Comparison of ENCODE assay signal across 14 cellular contexts in genomic region chr7:95725170-95725569, GRCh38. TPM values are rescaled to one million over a fixed set of nuclear protein-coding genes. Genes with fewer than 3 reads are reported as not detected.
DNase-seq lines count a peak whose midpoint lies in the region; ATAC-seq and TF ChIP-seq lines count a peak whose summit lies in the region.
"Had no signal": no experiment of that assay in that cellular context is flagged by ENCODE, and none has a peak within 500 bp of the region (broad histone marks: within the 10 kb centered on the region; RNA-seq: fewer than 3 reads in every experiment).

No MANE protein-coding gene starts in this region.

- H4K20me1 ChIP-seq in PC-3 (ENCODE audit: low read length) = no peaks in the 10 kb centered on the region

- no peak overlapping the region for H3K4me2 ChIP-seq in PC-3 (ENCODE audit: low read length)

- no peaks in the 10 kb centered on the region for H3F3A ChIP-seq in PC-3 (ENCODE audit: low read length, unreplicated experiment)

- no peak for TF ChIP-seq POLR2A in vagina (IDR thresholded peaks at IDR 0.05)

- H3K27me3 Mint-ChIP-seq in activated CD4-positive, alpha-beta memory T cell treated with anti-CD3 and anti-CD28 coated beads, Interleukin-2, amount 10 ng/mL, durations not matched to agents 7 days and 5 days = no peaks in the 10 kb centered on the region

- H3K27ac Mint-ChIP-seq in activated CD4-positive, alpha-beta memory T cell treated with anti-CD3 and anti-CD28 coated beads, Interleukin-2, amount 10 ng/mL, durations not matched to agents 7 days and 5 days = no peak overlapping the region
- H3K27ac Mint-ChIP-seq: T-helper 2 cell treated with Interferon-gamma antibody and Interleukin-4, amounts not matched to agents 5 μg/mL and 100 μg/mL, for 36 hours had no signal

- no peak; the same call in 1 of the 2 replicates for TF ChIP-seq CTCF in PC-3 (conservative IDR thresholded peaks at IDR 0.05; ENCODE audit: low read depth, low read length)
- no peak for TF ChIP-seq CTCF in vagina (IDR thresholded peaks at IDR 0.05)

- CTCF ChIA-PET in PC-3 (lab: Charles Lee) = interaction anchor here (0.6 to 1.6 kb wide), 3 partner anchors 35 to 146 kb away, joined by 3 to 10 read pairs (median 3); no protein-coding TSS in a partner anchor
- CTCF ChIA-PET in activated CD4-positive, alpha-beta memory T cell treated with anti-CD3 and anti-CD28 coated beads, Interleukin-2, amount 10 ng/mL, durations not matched to agents 7 days and 5 days (lab: Charles Lee) = no interaction called here

- DNase-seq in DMS53 treated with DMSO at 0.1 percent for 48 hours (lab: John Stamatoyannopoulos, UW; ENCODE audit: unreplicated experiment) = peak; percentile 36
- DNase-seq in NAMALWA (ENCODE audit: low spot score) = peak; percentile 14
- DNase-seq in PC-3 = peak; percentile 18
- peak; percentile 3 for DNase-seq in iPS DF 4.7 (ENCODE audit: extremely low read depth, low spot score)
- no peak for DNase-seq in vagina (ENCODE audit: extremely low spot score in 2 of 2)
- DNase-seq in activated CD4-positive, alpha-beta memory T cell treated with anti-CD3 and anti-CD28 coated beads, Interleukin-2, amount 10 ng/mL, durations not matched to agents 7 days and 5 days = no peak
- DNase-seq: DMS79 treated with DMSO at 0.1 percent for 48 hours; kidney; stimulated activated naive CD4-positive, alpha-beta T cell treated with Interleukin-2 at 50 U/mL for 16 hours had no signal

- POLR2A ChIA-PET in PC-3 (lab: Charles Lee; ENCODE audit: unreplicated experiment) = interaction anchor here (0.7 kb wide), 1 partner anchor 139 kb away, joined by 5 read pairs; no protein-coding TSS in a partner anchor
- POLR2A ChIA-PET in activated CD4-positive, alpha-beta memory T cell treated with anti-CD3 and anti-CD28 coated beads, Interleukin-2, amount 10 ng/mL, durations not matched to agents 7 days and 5 days (lab: Charles Lee) = no interaction called here

- H3K9ac ChIP-seq in PC-3 (ENCODE audit: low read length) = no peak overlapping the region

- BruUV-seq in PC-3 (replicated peaks; lab: Mats Ljungman, UMichigan) = no TSS peak

- intact Hi-C loops in PC-3 (cut with micrococcal nuclease) = no loop called here
- intact Hi-C loops in vagina (cut with DNase I) = no loop called here

- no peaks in the 10 kb centered on the region for H3K9me3 ChIP-seq in PC-3 (ENCODE audit: low read length)
- H3K9me3 ChIP-seq in vagina = no peaks in the 10 kb centered on the region
- H3K9me3 ChIP-seq: ascending aorta had no signal

- H3K27me3 ChIP-seq in PC-3 (ENCODE audit: low read length) (peaks cover 20% of the 10 kb centered on the region), vagina (no peaks in the 10 kb centered on the region)
- H3K27me3 ChIP-seq: ascending aorta had no signal

- H3K79me2 ChIP-seq in PC-3 (ENCODE audit: low read length) = no peaks in the 10 kb centered on the region

- no peaks in the 10 kb centered on the region for H3K4me1 Mint-ChIP-seq in activated CD4-positive, alpha-beta memory T cell treated with anti-CD3 and anti-CD28 coated beads, Interleukin-2, amount 10 ng/mL, durations not matched to agents 7 days and 5 days

- no peak overlapping the region for H3K4me3 ChIP-seq in PC-3 (ENCODE audit: low read length)
- no peak overlapping the region for H3K4me3 ChIP-seq in vagina
- H3K4me3 ChIP-seq: ascending aorta had no signal

- no peaks in the 10 kb centered on the region for H3K36me3 Mint-ChIP-seq in activated CD4-positive, alpha-beta memory T cell treated with anti-CD3 and anti-CD28 coated beads, Interleukin-2, amount 10 ng/mL, durations not matched to agents 7 days and 5 days (ENCODE audit: low read depth)

- H3K36me3 ChIP-seq in PC-3 (ENCODE audit: low read depth, low read length) (no peaks in the 10 kb centered on the region), vagina (no peaks in the 10 kb centered on the region)
- H3K36me3 ChIP-seq: ascending aorta had no signal

- H2AFZ ChIP-seq in PC-3 (ENCODE audit: low read length) = no peak overlapping the region

- H3K4me3 Mint-ChIP-seq in activated CD4-positive, alpha-beta memory T cell treated with anti-CD3 and anti-CD28 coated beads, Interleukin-2, amount 10 ng/mL, durations not matched to agents 7 days and 5 days = no peak overlapping the region
- H3K4me3 Mint-ChIP-seq: T-helper 2 cell treated with Interferon-gamma antibody and Interleukin-4, amounts not matched to agents 5 μg/mL and 100 μg/mL, for 36 hours had no signal

- no peaks in the 10 kb centered on the region for H3K9me3 Mint-ChIP-seq in activated CD4-positive, alpha-beta memory T cell treated with anti-CD3 and anti-CD28 coated beads, Interleukin-2, amount 10 ng/mL, durations not matched to agents 7 days and 5 days
- H3K9me3 Mint-ChIP-seq: T-helper 2 cell treated with Interferon-gamma antibody and Interleukin-4, amounts not matched to agents 5 μg/mL and 100 μg/mL, for 36 hours had no signal

- no peak overlapping the region for H3K27ac ChIP-seq in PC-3 (ENCODE audit: low read length)
- no peak overlapping the region for H3K27ac ChIP-seq in vagina
- H3K27ac ChIP-seq: ascending aorta, epithelial cell of prostate had no signal

- H3K4me1 ChIP-seq in PC-3 (ENCODE audit: insufficient read depth, low read length) (no peaks in the 10 kb centered on the region), vagina (no peaks in the 10 kb centered on the region)
- H3K4me1 ChIP-seq: ascending aorta had no signal

- ATAC-seq in PC-3 (0 out of 2 replicates have a peak, but pooled peaks have one; percentile 29), HG03045 (IDR thresholded peaks at IDR 0.05; ENCODE audit: unreplicated experiment) (no peak), HG02840 (IDR thresholded peaks at IDR 0.05; ENCODE audit: low FRiP score, unreplicated experiment) (no peak)

- H3K9me2 ChIP-seq in PC-3 (replicated peaks; ENCODE audit: low read length) = no peaks in the 10 kb centered on the region

RNA-seq across cellular contexts. Expression of gene DYNC1I1, which starts 47.2 kb away (rescaled TPM):
- 2.4 and 6.5 TPM in 2 replicates for total RNA-seq in PC-3 (2014; rRNA removed)
- 12.0 TPM for total RNA-seq in vagina
- total RNA-seq in activated CD4-positive, alpha-beta memory T cell treated with anti-CD3 and anti-CD28 coated beads, Interleukin-2, amount 10 ng/mL, durations not matched to agents 7 days and 5 days = not detected

Comparison
In these comparisons a context has a peak if more than half of its experiments do, and no peak if none do; other contexts are left out.
1. DNase-seq: peak in DMS53 treated with DMSO at 0.1 percent for 48 hours (single experiment), NAMALWA (single experiment), PC-3 (single experiment) and iPS DF 4.7 (single experiment); none in vagina (0 of 2) and activated CD4-positive, alpha-beta memory T cell treated with anti-CD3 and anti-CD28 coated beads, Interleukin-2, amount 10 ng/mL, durations not matched to agents 7 days and 5 days (single experiment).